Comparison of ENCODE assay signal across 27 cellular contexts in the genomic region with DNA sequence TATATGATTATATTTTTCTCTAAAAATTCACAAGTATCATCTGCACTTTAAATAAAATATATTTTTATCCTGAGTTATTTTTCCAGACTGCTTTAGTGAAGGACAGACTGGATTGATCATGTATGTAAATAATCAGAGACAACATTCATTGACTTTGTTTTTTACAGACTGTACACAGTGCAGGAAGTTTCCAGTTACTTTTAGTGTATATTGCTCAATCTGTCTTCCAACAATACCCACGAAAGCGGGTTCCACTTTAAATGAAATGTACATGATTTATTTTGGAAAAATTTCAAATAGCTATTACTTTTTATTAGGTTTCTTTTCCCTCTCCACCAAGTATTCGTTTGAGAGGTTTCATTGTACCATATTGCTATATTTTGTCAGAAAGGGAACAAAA.
"Had no signal": no experiment of that assay in that cellular context is flagged by ENCODE, and none has a peak within 500 bp of the region (broad histone marks: within the 10 kb centered on the region; RNA-seq: fewer than 3 reads in every experiment).

No MANE protein-coding gene starts in this region.

- H3K27ac Mint-ChIP-seq: naive thymus-derived CD8-positive, alpha-beta T cell; nephron; stimulated activated memory B cell treated with anti-CD40 and anti-IgM and Interleukin-4, amounts not matched to agents 10 μg/mL and 1 μg/mL and 100 μg/mL, for 72 hours; stimulated activated naive CD8-positive, alpha-beta T cell treated with anti-CD3 and anti-CD28 coated beads, Interleukin-15, amount 100 ng/mL, for 72 hours; type B pancreatic cell had no signal

- H3K27me3 Mint-ChIP-seq: naive thymus-derived CD8-positive, alpha-beta T cell; stimulated activated memory B cell treated with anti-CD40 and anti-IgM and Interleukin-4, amounts not matched to agents 10 μg/mL and 1 μg/mL and 100 μg/mL, for 72 hours; stimulated activated naive CD8-positive, alpha-beta T cell treated with anti-CD3 and anti-CD28 coated beads, Interleukin-15, amount 100 ng/mL, for 72 hours; type B pancreatic cell had no signal

- H3K27me3 ChIP-seq: pancreas, sigmoid colon, tibial nerve, uterus had no signal

- H3K9me3 Mint-ChIP-seq: type B pancreatic cell had no signal

- H3K4me3 ChIP-seq: lower lobe of right lung, pancreas, prostate gland, sigmoid colon, tibial nerve, uterus had no signal

- ATAC-seq: left ventricle myocardium superior; lower lobe of right lung; naive thymus-derived CD8-positive, alpha-beta T cell; pancreas; right cardiac atrium; stimulated activated memory B cell treated with anti-CD40 and anti-IgM and Interleukin-4, amounts not matched to agents 10 μg/mL and 1 μg/mL and 100 μg/mL, for 72 hours; stimulated activated naive CD8-positive, alpha-beta T cell treated with anti-CD3 and anti-CD28 coated beads, Interleukin-15, amount 100 ng/mL, for 72 hours had no signal

- FAIRE-seq: small intestine had no signal

- DNase-seq: islet precursor cell; left ventricle myocardium superior; lower lobe of right lung; mammary epithelial cell; mesenchymal stem cell; naive thymus-derived CD8-positive, alpha-beta T cell; nucleus accumbens; pancreas; posterior cingulate gyrus; retina; right cardiac atrium; sigmoid colon; small intestine; stimulated activated CD4-positive, alpha-beta T cell treated with anti-CD3 and anti-CD28 coated beads, Interleukin-1b, Interleukin-23, amount 100 ng/mL, for 48 hours; stimulated activated CD4-positive, alpha-beta T cell treated with anti-CD3 and anti-CD28 coated beads, Interleukin-2, amount 100 ng/mL, for 48 hours; stimulated activated CD4-positive, alpha-beta T cell treated with anti-CD3 and anti-CD28 coated beads, Interleukin-4, amount 100 ng/mL, for 4 hours; stimulated activated CD8-positive, alpha-beta memory T cell treated with anti-CD3 and anti-CD28 coated beads, Interleukin-4, amount 100 ng/mL, for 48 hours; stimulated activated naive CD4-positive, alpha-beta T cell treated with Interleukin-2 at 50 U/mL for 16 hours; stimulated activated naive CD8-positive, alpha-beta T cell treated with anti-CD3 and anti-CD28 coated beads, Interleukin-15, amount 100 ng/mL, for 72 hours; substantia nigra; uterus had no signal

- H3K36me3 Mint-ChIP-seq: naive thymus-derived CD8-positive, alpha-beta T cell; stimulated activated memory B cell treated with anti-CD40 and anti-IgM and Interleukin-4, amounts not matched to agents 10 μg/mL and 1 μg/mL and 100 μg/mL, for 72 hours; type B pancreatic cell had no signal

- H3K9me3 ChIP-seq: lower lobe of right lung, pancreas, prostate gland, sigmoid colon, uterus had no signal

- H3K36me3 ChIP-seq: lower lobe of right lung, pancreas, prostate gland, sigmoid colon, tibial nerve, uterus had no signal

- H3K4me1 Mint-ChIP-seq: naive thymus-derived CD8-positive, alpha-beta T cell; nephron; neural crest cell; stimulated activated memory B cell treated with anti-CD40 and anti-IgM and Interleukin-4, amounts not matched to agents 10 μg/mL and 1 μg/mL and 100 μg/mL, for 72 hours; stimulated activated naive CD8-positive, alpha-beta T cell treated with anti-CD3 and anti-CD28 coated beads, Interleukin-15, amount 100 ng/mL, for 72 hours had no signal

- H3K27ac ChIP-seq: lower lobe of right lung, pancreas, prostate gland, sigmoid colon, tibial nerve, uterus had no signal

- H3K4me3 Mint-ChIP-seq: naive thymus-derived CD8-positive, alpha-beta T cell; nephron; neural crest cell; stimulated activated memory B cell treated with anti-CD40 and anti-IgM and Interleukin-4, amounts not matched to agents 10 μg/mL and 1 μg/mL and 100 μg/mL, for 72 hours; stimulated activated naive CD8-positive, alpha-beta T cell treated with anti-CD3 and anti-CD28 coated beads, Interleukin-15, amount 100 ng/mL, for 72 hours; type B pancreatic cell had no signal

- H3K4me1 ChIP-seq: lower lobe of right lung, pancreas, prostate gland, sigmoid colon, tibial nerve, uterus had no signal
